Comparison of ENCODE assay signal across 17 cellular contexts in genomic region chr11:123169821-123170220, GRCh38. TPM values are rescaled to one million over a fixed set of nuclear protein-coding genes. Genes with fewer than 3 reads are reported as not detected.
A peak's percentile ranks its signal among the peaks of the same experiment; 100 is the strongest.
DNase-seq lines count a peak whose midpoint lies in the region; ATAC-seq and TF ChIP-seq lines count a peak whose summit lies in the region.
"Had no signal": no experiment of that assay in that cellular context is flagged by ENCODE, and none has a peak within 500 bp of the region (broad histone marks: within the 10 kb centered on the region; RNA-seq: fewer than 3 reads in every experiment).

No MANE protein-coding gene starts in this region.

- H3K4ac ChIP-seq in IMR-90 (ENCODE audit: low read depth, low read length), result no peak overlapping the region

- no peak overlapping the region for H3K23ac ChIP-seq in IMR-90 (ENCODE audit: low read depth, low read length)

- H3K27ac ChIP-seq in GM23248 (peak overlapping the region; percentile 9), IMR-90 (ENCODE audit: insufficient read depth, low read length) (no peak overlapping the region), endodermal cell (ENCODE audit: low read depth, low read length) (peak overlapping the region; percentile 69), osteoblast (ENCODE audit: low read depth, low read length) (peak overlapping the region; percentile 34)
- H3K27ac ChIP-seq: BLaER1 treated with 17β-estradiol and CSF1 and Interleukin-3, amounts not matched to agents 10 nM and 100 nM had no signal

- no peak for TF ChIP-seq RAD21 in IMR-90 (IDR thresholded peaks at IDR 0.05; ENCODE audit: low read length)

- peaks cover 68% of the 10 kb centered on the region for H3F3A ChIP-seq in GM23248 (ENCODE audit: insufficient read depth)

- POLR2A ChIA-PET in IMR-90 (lab: Charles Lee; ENCODE audit: unreplicated experiment), result no interaction called here

- H3K27me3 Mint-ChIP-seq in endodermal cell (ENCODE audit: insufficient read depth), result no peaks in the 10 kb centered on the region

- no TSS peak for BruUV-seq in IMR-90 (replicated peaks; lab: Mats Ljungman, UMichigan)

- H2BK5ac ChIP-seq in IMR-90 (ENCODE audit: low read depth, low read length, poor library complexity, severe bottlenecking), result no peak overlapping the region

- H3K18ac ChIP-seq in IMR-90 (ENCODE audit: low read depth, low read length), result no peak overlapping the region

- peak overlapping the region; percentile 23; the same call in 1 of the 3 replicates for H2BK15ac ChIP-seq in IMR-90 (ENCODE audit: low read depth, low read length)

- H3K14ac ChIP-seq in IMR-90 (replicated peaks; ENCODE audit: low read depth, low read length), result 0 out of 2 replicates have a peak overlapping the region, but pooled peaks have one; percentile 66

- dilution Hi-C loops in IMR-90 (cut with HindIII; ENCODE audit: low sequenced_read_pairs, unreplicated experiment), result no loop called here

- DNase-seq in GM23248, result no peak
- no peak for DNase-seq in IMR-90
- no peak for DNase-seq in endodermal cell
- DNase-seq in osteoblast (ENCODE audit: insufficient read length, low spot score, missing footprints), result no peak
- no peak for DNase-seq in head of caudate nucleus
- no peak for DNase-seq in NCI-H2227 (lab: John Stamatoyannopoulos, UW; ENCODE audit: unreplicated experiment)
- DNase-seq in COLO668 (lab: John Stamatoyannopoulos, UW; ENCODE audit: unreplicated experiment), result no peak
- DNase-seq: 8988T; ACHN; Calu3; CD4-positive, CD25-positive, alpha-beta regulatory T cell; DMS79; GOT3 had no signal

- H3K9me1 ChIP-seq in IMR-90 (ENCODE audit: insufficient read depth, low read length), result peaks cover 37% of the 10 kb centered on the region

- intact Hi-C loops in IMR-90 (cut with micrococcal nuclease), result no loop called here
- intact Hi-C loops in head of caudate nucleus (cut with DNase I), result no loop called here

- peaks cover 47% of the 10 kb centered on the region for H3K4me1 Mint-ChIP-seq in endodermal cell
- H3K4me1 Mint-ChIP-seq: CD4-positive, CD25-positive, alpha-beta regulatory T cell had no signal

- peaks cover 52% of the 10 kb centered on the region for H3K36me3 Mint-ChIP-seq in endodermal cell (ENCODE audit: low read depth)
- H3K36me3 Mint-ChIP-seq: CD4-positive, CD25-positive, alpha-beta regulatory T cell had no signal

- H3K56ac ChIP-seq in IMR-90 (ENCODE audit: extremely low read depth, insufficient read depth, low read length), result no peak overlapping the region

- H2BK20ac ChIP-seq in IMR-90 (ENCODE audit: low read depth, low read length), result no peak overlapping the region

- peaks cover 28% of the 10 kb centered on the region for H3K36me3 ChIP-seq in GM23248 (ENCODE audit: low read depth)
- H3K36me3 ChIP-seq in IMR-90 (ENCODE audit: control insufficient read depth, insufficient read depth, low read length), result peaks cover 32% of the 10 kb centered on the region
- peaks cover 76% of the 10 kb centered on the region for H3K36me3 ChIP-seq in endodermal cell (ENCODE audit: control insufficient read depth, insufficient read depth, low read length)
- H3K36me3 ChIP-seq in osteoblast (ENCODE audit: insufficient read depth, low read length), result peaks cover 58% of the 10 kb centered on the region
- H3K36me3 ChIP-seq: BLaER1 treated with 17β-estradiol and CSF1 and Interleukin-3, amounts not matched to agents 10 nM and 100 nM; HAP-1 had no signal

- H2AK5ac ChIP-seq in IMR-90 (ENCODE audit: low read depth, low read length), result no peak overlapping the region

- H3K4me2 ChIP-seq in GM23248 (ENCODE audit: unreplicated experiment), result no peak overlapping the region
- no peak overlapping the region for H3K4me2 ChIP-seq in IMR-90 (ENCODE audit: low read depth, low read length)
- H3K4me2 ChIP-seq in osteoblast (ENCODE audit: insufficient read depth, low read length), result no peak overlapping the region

- H3K4me1 ChIP-seq in GM23248 (ENCODE audit: insufficient read depth), result peaks cover 34% of the 10 kb centered on the region
- H3K4me1 ChIP-seq in IMR-90 (ENCODE audit: control insufficient read depth, insufficient read depth, low read length), result peaks cover 38% of the 10 kb centered on the region
- peaks cover 39% of the 10 kb centered on the region for H3K4me1 ChIP-seq in endodermal cell (ENCODE audit: control insufficient read depth, insufficient read depth, low read length)
- peaks cover 55% of the 10 kb centered on the region for H3K4me1 ChIP-seq in osteoblast (ENCODE audit: insufficient read depth, low read length)
- H3K4me1 ChIP-seq: HAP-1 had no signal

- TF ChIP-seq POLR2A in IMR-90 (IDR thresholded peaks at IDR 0.05; ENCODE audit: low read depth, low read length), result no peak

- ATAC-seq in IMR-90 (ENCODE audit: low read depth) (no peak), HG03175 (IDR thresholded peaks at IDR 0.05; ENCODE audit: unreplicated experiment) (no peak)
- ATAC-seq: GM12878 had no signal

- no peak overlapping the region for H3K4me3 Mint-ChIP-seq in endodermal cell
- H3K4me3 Mint-ChIP-seq: CD4-positive, CD25-positive, alpha-beta regulatory T cell had no signal

- H3K27ac Mint-ChIP-seq in endodermal cell, result peak overlapping the region; percentile 86
- H3K27ac Mint-ChIP-seq: CD4-positive, CD25-positive, alpha-beta regulatory T cell had no signal

- H4K5ac ChIP-seq in IMR-90 (ENCODE audit: low read depth, low read length), result no peak overlapping the region

- H2AFZ ChIP-seq in GM23248, result no peak overlapping the region
- no peak overlapping the region for H2AFZ ChIP-seq in IMR-90 (replicated peaks; ENCODE audit: low read length, poor library complexity)
- H2AFZ ChIP-seq in osteoblast (ENCODE audit: low read length), result no peak overlapping the region

- H4K91ac ChIP-seq in IMR-90 (ENCODE audit: insufficient read depth, low read depth, low read length), result no peak overlapping the region

- no peak overlapping the region for H4K8ac ChIP-seq in IMR-90 (ENCODE audit: low read depth in 2 of 2, low read length in 2 of 2)

- H3K9me3 Mint-ChIP-seq in endodermal cell, result no peaks in the 10 kb centered on the region
- H3K9me3 Mint-ChIP-seq: CD4-positive, CD25-positive, alpha-beta regulatory T cell had no signal

- H3K9me2 ChIP-seq in GM23248 (ENCODE audit: insufficient read depth), result no peaks in the 10 kb centered on the region

- H4K20me1 ChIP-seq in GM23248 (ENCODE audit: insufficient read depth), result no peaks in the 10 kb centered on the region
- H4K20me1 ChIP-seq in IMR-90 (ENCODE audit: insufficient read depth, low read length), result peaks cover 13% of the 10 kb centered on the region; the same call in 1 of the 2 replicates
- peaks cover 12% of the 10 kb centered on the region for H4K20me1 ChIP-seq in osteoblast (ENCODE audit: insufficient read depth, low read length)
- H4K20me1 ChIP-seq: BLaER1 treated with 17β-estradiol and CSF1 and Interleukin-3, amounts not matched to agents 10 nM and 100 nM had no signal

- in situ Hi-C loops in GM23248 (cut with MboI), result no loop called here
- in situ Hi-C loops in IMR-90 (cut with MboI; ENCODE audit: low sequenced_read_pairs), result loop anchor here (10.0 kb wide), 1 partner anchor 75 kb away; no protein-coding TSS in a partner anchor

- no peak for TF ChIP-seq CTCF in IMR-90 (conservative IDR thresholded peaks at IDR 0.05; ENCODE audit: low read depth, low read length)
- TF ChIP-seq CTCF in endodermal cell (conservative IDR thresholded peaks at IDR 0.05), result no peak
- TF ChIP-seq CTCF in osteoblast (IDR thresholded peaks at IDR 0.05; ENCODE audit: extremely low read depth, low read depth, low read length), result no peak

- WGBS in GM23248 (ENCODE audit: low coverage in 1 of 2, low lambda C conversion rate in 2 of 2, missing lambda C conversion rate in 2 of 2), 2 experiments, result 100% methylated on average over 3 of the region's 3 CpGs
- no CpG with 5 or more reads among the region's 3 CpGs for WGBS in IMR-90 (ENCODE audit: extremely low coverage in 2 of 2, insufficient read length in 1 of 2), 2 experiments
- 38 to 86% methylated on average over 3 of the region's 3 CpGs for WGBS in endodermal cell (ENCODE audit: insufficient coverage in 1 of 2, insufficient read length in 1 of 2), 2 experiments

- no peak overlapping the region for H2BK120ac ChIP-seq in IMR-90 (ENCODE audit: low read depth, low read length)

- H3K79me1 ChIP-seq in IMR-90 (ENCODE audit: low read depth in 1 of 2, low read length in 2 of 2), result peaks cover 34 to 72% of the 10 kb centered on the region in 2 experiments

- H3K9ac ChIP-seq in GM23248, result no peak overlapping the region
- H3K9ac ChIP-seq in IMR-90 (ENCODE audit: low read depth, low read length), result no peak overlapping the region
- H3K9ac ChIP-seq in endodermal cell (ENCODE audit: extremely low read depth, low read length, poor library complexity, severe bottlenecking), result peak overlapping the region; percentile 49
- H3K9ac ChIP-seq: BLaER1 treated with 17β-estradiol and CSF1 and Interleukin-3, amounts not matched to agents 10 nM and 100 nM had no signal

- no peak overlapping the region for H3K4me3 ChIP-seq in GM23248
- H3K4me3 ChIP-seq in IMR-90 (ENCODE audit: insufficient read depth, low read depth, low read length), result no peak overlapping the region
- no peak overlapping the region for H3K4me3 ChIP-seq in endodermal cell (ENCODE audit: low read length)
- H3K4me3 ChIP-seq in osteoblast (ENCODE audit: insufficient read depth, low read length), result no peak overlapping the region
- H3K4me3 ChIP-seq: BLaER1 treated with 17β-estradiol and CSF1 and Interleukin-3, amounts not matched to agents 10 nM and 100 nM; GM12878; HAP-1 had no signal

- no peak overlapping the region for H2AK9ac ChIP-seq in IMR-90 (replicated peaks; ENCODE audit: low read depth, low read length, poor library complexity)

- H3K79me2 ChIP-seq in GM23248 (ENCODE audit: insufficient read depth) (no peaks in the 10 kb centered on the region; the same call in none of the 2 replicates), osteoblast (ENCODE audit: insufficient read depth, low read length) (peaks cover 82% of the 10 kb centered on the region)

- no peaks in the 10 kb centered on the region for H3K9me3 ChIP-seq in GM23248 (ENCODE audit: low read depth)
- no peaks in the 10 kb centered on the region for H3K9me3 ChIP-seq in IMR-90 (ENCODE audit: control insufficient read depth, insufficient read depth, low read length)
- peaks cover 5% of the 10 kb centered on the region for H3K9me3 ChIP-seq in endodermal cell (ENCODE audit: control insufficient read depth, low read length)
- no peaks in the 10 kb centered on the region for H3K9me3 ChIP-seq in osteoblast (ENCODE audit: low read depth, low read length)
- H3K9me3 ChIP-seq: BLaER1 treated with 17β-estradiol and CSF1 and Interleukin-3, amounts not matched to agents 10 nM and 100 nM; HAP-1 had no signal

- CTCF ChIA-PET in IMR-90 (lab: Yijun Ruan, JAX), result no interaction called here

- H3K27me3 ChIP-seq in GM23248 (replicated peaks; ENCODE audit: insufficient read depth) (no peaks in the 10 kb centered on the region), IMR-90 (ENCODE audit: control insufficient read depth, insufficient read depth, low read length) (no peaks in the 10 kb centered on the region), endodermal cell (ENCODE audit: control insufficient read depth, insufficient read depth, low read length, poor library complexity, severe bottlenecking) (no peaks in the 10 kb centered on the region), osteoblast (ENCODE audit: insufficient read depth, low read length) (no peaks in the 10 kb centered on the region)
- H3K27me3 ChIP-seq: BLaER1 treated with 17β-estradiol and CSF1 and Interleukin-3, amounts not matched to agents 10 nM and 100 nM had no signal

RNA-seq across cellular contexts. Expression of gene CLMP, which starts 25.2 kb away (rescaled TPM):
- 195 and 215 TPM in 2 replicates for total RNA-seq in GM23248 (2014; rRNA removed; shearing (Covaris generic))
- polyA plus RNA-seq in GM23248 (2016; fragmentation: Nextera tagmentation; extraction: Ambion mirVana) (159 and 166 TPM in 2 replicates), IMR-90 (2012; rRNA removed) (78.9 and 95.7 TPM in 2 replicates)
- total RNA-seq in IMR-90 (2012; rRNA removed) (54.7 and 56.1 TPM in 2 replicates), endodermal cell (10 to 100 TPM; 86.5 to 94.4 TPM), osteoblast (174 and 210 TPM in 2 replicates)
- 50.5 and 121 TPM in 2 replicates for polyA plus RNA-seq in IMR-90 (2012; cell fraction: cytosol; rRNA removed)
- 20.7 and 92.9 TPM in 2 replicates for polyA plus RNA-seq in IMR-90 (2012; cell fraction: nucleus; rRNA removed; ENCODE audit: low replicate concordance)
- polyA plus RNA-seq in endodermal cell (2013, experiment 1 of 2), result 18.3 TPM
- 23.9 TPM for polyA plus RNA-seq in endodermal cell (2013, experiment 2 of 2)
- total RNA-seq: Calu3 had no signal
